Comparison of ENCODE assay signal across 18 cellular contexts in the genomic region with DNA sequence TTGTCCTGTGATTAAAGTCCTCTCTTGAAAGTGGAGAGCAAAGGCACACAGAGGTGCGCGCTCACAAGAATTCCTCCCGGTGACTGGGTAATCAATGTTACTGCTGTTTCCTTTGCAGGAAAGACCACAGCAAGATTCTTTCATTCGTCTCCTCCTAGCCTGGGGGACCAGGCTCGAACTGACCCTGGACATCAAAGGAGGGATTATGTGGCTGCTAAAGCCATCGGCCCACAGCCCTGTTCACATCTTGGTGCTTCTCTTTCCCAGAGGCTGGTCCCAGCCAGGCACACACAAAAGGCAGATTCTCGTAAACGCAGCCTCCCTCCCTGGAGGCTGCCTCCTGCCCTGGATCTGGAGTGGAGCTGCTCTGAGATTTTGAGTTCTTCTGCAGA.
DNase-seq lines count a peak whose midpoint lies in the region; ATAC-seq, FAIRE-seq and TF ChIP-seq lines count a peak whose summit lies in the region.
"Had no signal": no experiment of that assay in that cellular context is flagged by ENCODE, and none has a peak within 500 bp of the region (broad histone marks: within the 10 kb centered on the region; RNA-seq: fewer than 3 reads in every experiment).

No MANE protein-coding gene starts in this region.

- H3K9me3 ChIP-seq in A549 = no peaks in the 10 kb centered on the region
- H3K9me3 ChIP-seq in sigmoid colon = no peaks in the 10 kb centered on the region
- no peaks in the 10 kb centered on the region for H3K9me3 ChIP-seq in hepatocyte (ENCODE audit: low read depth)
- H3K9me3 ChIP-seq: SJSA1 had no signal

- ATAC-seq in A549 = no peak
- ATAC-seq: stimulated activated naive B cell treated with anti-CD40 and anti-IgM and Interleukin-4, amounts not matched to agents 10 μg/mL and 1 μg/mL and 100 μg/mL, for 72 hours had no signal

- H3K4me3 ChIP-seq in A549 (no peak overlapping the region), sigmoid colon (no peak overlapping the region), hepatocyte (no peak overlapping the region)
- H3K4me3 ChIP-seq: SJSA1 had no signal

- peaks cover 59% of the 10 kb centered on the region for H3K4me1 Mint-ChIP-seq in brain
- H3K4me1 Mint-ChIP-seq: activated naive CD4-positive, alpha-beta T cell treated with anti-CD3 and anti-CD28 coated beads, Interleukin-2, amount 10 ng/mL, durations not matched to agents 7 days and 5 days had no signal

- H3K27ac Mint-ChIP-seq in brain = peak overlapping the region in 4 of 5 experiments; percentile 49 to 86 (median 66)
- H3K27ac Mint-ChIP-seq: activated naive CD4-positive, alpha-beta T cell treated with anti-CD3 and anti-CD28 coated beads, Interleukin-2, amount 10 ng/mL, durations not matched to agents 7 days and 5 days; CD4-positive, alpha-beta T cell; stimulated activated naive B cell treated with anti-CD40 and anti-IgM and Interleukin-4, amounts not matched to agents 10 μg/mL and 1 μg/mL and 100 μg/mL, for 72 hours had no signal

- H3K36me3 Mint-ChIP-seq in brain = peaks cover 61% of the 10 kb centered on the region
- H3K36me3 Mint-ChIP-seq: activated naive CD4-positive, alpha-beta T cell treated with anti-CD3 and anti-CD28 coated beads, Interleukin-2, amount 10 ng/mL, durations not matched to agents 7 days and 5 days had no signal

- no peak for TF ChIP-seq POLR2A in A549 (IDR thresholded peaks at IDR 0.05; ENCODE audit: low read length)
- no peak for TF ChIP-seq POLR2A in sigmoid colon (IDR thresholded peaks at IDR 0.05)

- H3K79me2 ChIP-seq in hepatocyte = peaks cover 93% of the 10 kb centered on the region

- POLR2A ChIA-PET in A549 (lab: Yijun Ruan, JAX) = no interaction called here

- H3K36me3 ChIP-seq in sigmoid colon (peaks cover 10 to 64% (median 38%) of the 10 kb centered on the region in 4 donors), hepatocyte (replicated peaks; ENCODE audit: insufficient read depth, low read depth) (peaks cover 3% of the 10 kb centered on the region)

- peak overlapping the region in 1 of 5 experiments; percentile 4 for H3K4me3 Mint-ChIP-seq in brain
- H3K4me3 Mint-ChIP-seq: activated naive CD4-positive, alpha-beta T cell treated with anti-CD3 and anti-CD28 coated beads, Interleukin-2, amount 10 ng/mL, durations not matched to agents 7 days and 5 days; CD4-positive, alpha-beta T cell; stimulated activated naive B cell treated with anti-CD40 and anti-IgM and Interleukin-4, amounts not matched to agents 10 μg/mL and 1 μg/mL and 100 μg/mL, for 72 hours had no signal

- TF ChIP-seq EP300 in A549 (IDR thresholded peaks at IDR 0.05) = no peak
- no peak for TF ChIP-seq EP300 in sigmoid colon (IDR thresholded peaks at IDR 0.05)

- H3K27me3 ChIP-seq in layer of hippocampus (ENCODE audit: control insufficient read depth, insufficient read depth, low read length) (no peaks in the 10 kb centered on the region), sigmoid colon (no peaks in the 10 kb centered on the region), hepatocyte (no peaks in the 10 kb centered on the region)
- H3K27me3 ChIP-seq: SJSA1 had no signal

- H3K9me3 Mint-ChIP-seq in brain = peaks cover 0 to 2% (median 0%) of the 10 kb centered on the region in 5 experiments
- H3K9me3 Mint-ChIP-seq: activated naive CD4-positive, alpha-beta T cell treated with anti-CD3 and anti-CD28 coated beads, Interleukin-2, amount 10 ng/mL, durations not matched to agents 7 days and 5 days; CD4-positive, alpha-beta T cell; stimulated activated naive B cell treated with anti-CD40 and anti-IgM and Interleukin-4, amounts not matched to agents 10 μg/mL and 1 μg/mL and 100 μg/mL, for 72 hours had no signal

- DNase-seq in A549 (ENCODE audit: low read depth in 1 of 2, low spot score in 1 of 2) = no peak
- DNase-seq in sigmoid colon = no peak
- DNase-seq in dermis blood vessel endothelial cell = no peak
- DNase-seq in hepatocyte (ENCODE audit: low spot score) = no peak
- DNase-seq in NCI-H774 (lab: John Stamatoyannopoulos, UW) = no peak
- no peak for DNase-seq in COR-L47 (lab: John Stamatoyannopoulos, UW)
- DNase-seq: activated CD4-positive, alpha-beta T cell treated with anti-CD3 and anti-CD28 coated beads for 4 hours; activated naive CD4-positive, alpha-beta T cell treated with anti-CD3 and anti-CD28 coated beads, Interleukin-2, amount 10 ng/mL, durations not matched to agents 7 days and 5 days; CD4-positive, alpha-beta T cell; mesendoderm; NCI-H2029 treated with DMSO at 0.1 percent for 48 hours; stimulated activated CD4-positive, alpha-beta T cell treated with anti-CD3 and anti-CD28 coated beads, Interleukin-12 subunit alpha, Interleukin-12 subunit beta, amount 100 ng/mL, for 4 hours; stimulated activated naive B cell treated with anti-CD40 and anti-IgM and Interleukin-4, amounts not matched to agents 10 μg/mL and 1 μg/mL and 100 μg/mL, for 72 hours; T-helper 9 cell had no signal

- no peak for FAIRE-seq in A549 (lab: Jason Lieb, UNC)
- FAIRE-seq: bronchial epithelial cell had no signal

- H3K4me2 ChIP-seq in A549 (0 out of 3 replicates have a peak overlapping the region, but pooled peaks have one; percentile 14), hepatocyte (no peak overlapping the region)

- no peaks in the 10 kb centered on the region for H3K27me3 Mint-ChIP-seq in brain
- H3K27me3 Mint-ChIP-seq: activated naive CD4-positive, alpha-beta T cell treated with anti-CD3 and anti-CD28 coated beads, Interleukin-2, amount 10 ng/mL, durations not matched to agents 7 days and 5 days; CD4-positive, alpha-beta T cell had no signal

- intact Hi-C loops in sigmoid colon (cut with DNase I) = no loop called here

- CTCF ChIA-PET in A549 (lab: Yijun Ruan, JAX) = interaction anchor here (1.0 to 2.2 kb wide), 4 partner anchors 9 to 418 kb away, joined by 3 to 7 read pairs (median 6); no protein-coding TSS in a partner anchor

- no peaks in the 10 kb centered on the region for H3K9me2 ChIP-seq in hepatocyte (replicated peaks; ENCODE audit: insufficient read depth)

- 82% methylated on average over 8 of the region's 8 CpGs for WGBS in A549 (ENCODE audit: missing lambda C conversion rate)
- 88 to 90% methylated on average over 8 of the region's 8 CpGs for WGBS in sigmoid colon, 2 donors
- 56% methylated on average over 8 of the region's 8 CpGs for WGBS in hepatocyte (ENCODE audit: low lambda C conversion rate, missing lambda C conversion rate)

- H3K27ac ChIP-seq in A549 (peak overlapping the region in 1 of 2 experiments; percentile 47; a peak in 2 of 6 replicates), layer of hippocampus (ENCODE audit: low read depth, low read length) (peak overlapping the region; percentile 98), sigmoid colon (peak overlapping the region; percentile 77 to 99 (median 86)), hepatocyte (no peak overlapping the region)
- H3K27ac ChIP-seq: SJSA1 had no signal

- TF ChIP-seq CTCF in A549 (IDR thresholded peaks at IDR 0.05) (no peak), brain (conservative IDR thresholded peaks at IDR 0.05) (no peak), sigmoid colon (IDR thresholded peaks at IDR 0.05) (no peak), hepatocyte (IDR thresholded peaks at IDR 0.05; ENCODE audit: poor library complexity) (no peak)

- H4K20me1 ChIP-seq in hepatocyte (ENCODE audit: insufficient read depth, poor library complexity, severe bottlenecking) = peaks cover 16% of the 10 kb centered on the region

- no peak for TF ChIP-seq RAD21 in A549 (conservative IDR thresholded peaks at IDR 0.05 in 1 of 2, IDR thresholded peaks at IDR 0.05 in 1 of 2)

- H3K4me1 ChIP-seq in A549 (peaks cover 93% of the 10 kb centered on the region), sigmoid colon (peaks cover 0 to 100% (median 90%) of the 10 kb centered on the region in 4 donors), hepatocyte (ENCODE audit: insufficient read depth) (peaks cover 19% of the 10 kb centered on the region)

- H2AFZ ChIP-seq in hepatocyte = no peak overlapping the region

TF ChIP-seq in A549, 52 proteins besides CTCF, POLR2A, EP300 and RAD21:
- TF ChIP-seq GATA3 (IDR thresholded peaks at IDR 0.05; ENCODE audit: borderline replicate concordance) = no peak
- TF ChIP-seq ESRRA (IDR thresholded peaks at IDR 0.05; ENCODE audit: borderline replicate concordance, low read length) = no peak
- TF ChIP-seq KDM5A (IDR thresholded peaks at IDR 0.05) = no peak
- no peak for TF ChIP-seq JUNB (IDR thresholded peaks at IDR 0.05)
- TF ChIP-seq MYC (IDR thresholded peaks at IDR 0.05; ENCODE audit: borderline replicate concordance, low read length) = no peak
- TF ChIP-seq E2F6 (IDR thresholded peaks at IDR 0.05; ENCODE audit: borderline replicate concordance, low read depth) = no peak
- no peak for TF ChIP-seq ZNF302 (CRISPR knock-in tag; IDR thresholded peaks at IDR 0.05)
- no peak for TF ChIP-seq KDM1A (IDR thresholded peaks at IDR 0.05; ENCODE audit: low read depth)
- TF ChIP-seq MAFK (IDR thresholded peaks at IDR 0.05; ENCODE audit: partially characterized antibody) = no peak
- no peak for TF ChIP-seq HMGXB4 (CRISPR knock-in tag; IDR thresholded peaks at IDR 0.05; ENCODE audit: borderline replicate concordance)
- TF ChIP-seq BHLHE40 (IDR thresholded peaks at IDR 0.05; ENCODE audit: low read depth, low read length) = no peak
- no peak for TF ChIP-seq CHD4 (IDR thresholded peaks at IDR 0.05; ENCODE audit: borderline replicate concordance)
- TF ChIP-seq MAZ (IDR thresholded peaks at IDR 0.05; ENCODE audit: borderline replicate concordance, low read depth, low read length) = no peak
